Comparison of ENCODE assay signal across 8 cellular contexts in genomic region chr5:14142202-14142855, GRCh38. TPM values are rescaled to one million over a fixed set of nuclear protein-coding genes. Genes with fewer than 3 reads are reported as not detected.
DNase-seq lines count a peak whose midpoint lies in the region; ATAC-seq, FAIRE-seq and TF ChIP-seq lines count a peak whose summit lies in the region.

No MANE protein-coding gene starts in this region.

- no peaks in the 10 kb centered on the region for H3K9me2 ChIP-seq in GM23338 (ENCODE audit: insufficient read depth)

- H3K27me3 ChIP-seq in GM23338 (ENCODE audit: insufficient read depth) (peaks cover 3% of the 10 kb centered on the region; the same call in 1 of the 2 replicates), SJSA1 (replicated peaks) (no peaks in the 10 kb centered on the region), gastrocnemius medialis (no peaks in the 10 kb centered on the region)

- H3K4me3 ChIP-seq in GM23338: peak overlapping the region; percentile 60
- H3K4me3 ChIP-seq in SJSA1: peak overlapping the region; percentile 97
- peak overlapping the region; percentile 74 for H3K4me3 ChIP-seq in fibroblast of pulmonary artery (replicated peaks; ENCODE audit: low read depth, low read length)
- peak overlapping the region; percentile 72 to 74 (median 74) for H3K4me3 ChIP-seq in gastrocnemius medialis

- peak; percentile 12 for ATAC-seq in GM23338
- no peak for ATAC-seq in gastrocnemius medialis

- peak overlapping the region; percentile 86 for H3K4me2 ChIP-seq in GM23338

- H3F3A ChIP-seq in GM23338 (replicated peaks; ENCODE audit: low read depth): 0 out of 2 replicates have a peak, but pooled peaks cover 4% of the 10 kb centered on the region

- H3K4me1 ChIP-seq in GM23338 (ENCODE audit: insufficient read depth) (peaks cover 30% of the 10 kb centered on the region), SJSA1 (replicated peaks) (peaks cover 29% of the 10 kb centered on the region), gastrocnemius medialis (peaks cover 22 to 42% of the 10 kb centered on the region in 2 donors)

- H3K36me3 Mint-ChIP-seq in GM23338 (ENCODE audit: low read depth): no peaks in the 10 kb centered on the region; the same call in 2 of the 3 replicates

- no peak for FAIRE-seq in D721Med (lab: Jason Lieb, UNC)

- H3K79me2 ChIP-seq in GM23338 (replicated peaks; ENCODE audit: insufficient read depth): peaks cover 26% of the 10 kb centered on the region

- TF ChIP-seq CTCF in GM23338 (conservative IDR thresholded peaks at IDR 0.05; ENCODE audit: low read depth in 2 of 2) (no peak), fibroblast of pulmonary artery (IDR thresholded peaks at IDR 0.05; ENCODE audit: low read length, missing control alignments) (no peak), gastrocnemius medialis (IDR thresholded peaks at IDR 0.05 in 4 of 5, conservative IDR thresholded peaks at IDR 0.05 in 1 of 5) (no peak), D721Med (IDR thresholded peaks at IDR 0.05; ENCODE audit: insufficient read depth, missing control alignments) (no peak)

- peaks cover 22% of the 10 kb centered on the region for H4K20me1 ChIP-seq in GM23338 (replicated peaks; ENCODE audit: insufficient read depth)

- DNase-seq in GM03348 (ENCODE audit: low spot score) (peak; percentile 40), GM23338 (ENCODE audit: low spot score) (no peak), SJSA1 (ENCODE audit: low read depth in 1 of 2, low spot score in 2 of 2) (no peak), fibroblast of pulmonary artery (ENCODE audit: low read depth) (peak; percentile 47), gastrocnemius medialis (no peak), G401 (ENCODE audit: low spot score) (no peak), D721Med (ENCODE audit: insufficient read length, low spot score) (no peak)
- no peak for DNase-seq in effector CD8-positive, alpha-beta T cell (lab: John Stamatoyannopoulos, UW)

- no peaks in the 10 kb centered on the region for H3K36me3 ChIP-seq in GM23338 (ENCODE audit: insufficient read depth)
- peaks cover 20% of the 10 kb centered on the region for H3K36me3 ChIP-seq in SJSA1
- no peaks in the 10 kb centered on the region for H3K36me3 ChIP-seq in gastrocnemius medialis

- H3K4me3 Mint-ChIP-seq in GM23338: peak overlapping the region; percentile 81

- H3K9me3 Mint-ChIP-seq in GM23338: no peaks in the 10 kb centered on the region; the same call in 2 of the 3 replicates

- H3K9me3 ChIP-seq in SJSA1 (replicated peaks) (no peaks in the 10 kb centered on the region), gastrocnemius medialis (no peaks in the 10 kb centered on the region)

- intact Hi-C loops in gastrocnemius medialis (cut with DNase I; ENCODE audit: low total_unique reads): loop anchor here (5.0 to 10.0 kb wide), 3 partner anchors 35 to 522 kb away; partner anchors contain the start of gene OTULIN

- in situ Hi-C loops in gastrocnemius medialis (cut with MboI; ENCODE audit: low sequenced_read_pairs in 4 of 4) (loop anchor here in 1 of 4 donors (10.0 kb wide), 1 partner anchor 112 kb away; no protein-coding TSS in a partner anchor), G401 (cut with HindIII; ENCODE audit: low sequenced_read_pairs) (no loop called here)

- H3K27ac Mint-ChIP-seq in GM23338: peak overlapping the region; percentile 85

- TF ChIP-seq POLR2A in gastrocnemius medialis (IDR thresholded peaks at IDR 0.05): no peak

- H3K27ac ChIP-seq in GM23338 (ENCODE audit: low read depth) (peak overlapping the region; percentile 94), SJSA1 (peak overlapping the region; percentile 44), gastrocnemius medialis (peak overlapping the region; percentile 88 to 92 (median 88))

- peaks cover 31% of the 10 kb centered on the region for H3K4me1 Mint-ChIP-seq in GM23338

- H3K27me3 Mint-ChIP-seq in GM23338 (ENCODE audit: insufficient read depth, low read depth, poor library complexity): peaks cover 13% of the 10 kb centered on the region

- peak overlapping the region; percentile 92 for H2AFZ ChIP-seq in GM23338

TF ChIP-seq in GM23338, 12 proteins besides CTCF, POLR2A, EP300 and RAD21 (continues in another document):
- no peak for TF ChIP-seq ZNF331 (CRISPR knock-in tag; IDR thresholded peaks at IDR 0.05; ENCODE audit: low read depth)
- no peak for TF ChIP-seq JUNB (IDR thresholded peaks at IDR 0.05; ENCODE audit: unreplicated experiment)
- TF ChIP-seq NANOG (IDR thresholded peaks at IDR 0.05; ENCODE audit: borderline replicate concordance): no peak
- no peak for TF ChIP-seq STAT1 (IDR thresholded peaks at IDR 0.05; ENCODE audit: unreplicated experiment)
- no peak for TF ChIP-seq POLR2AphosphoS5 (IDR thresholded peaks at IDR 0.05; ENCODE audit: low read depth)
- TF ChIP-seq EZH2 (IDR thresholded peaks at IDR 0.05; ENCODE audit: low read depth, unreplicated experiment): no peak
- TF ChIP-seq, protein P1, sequence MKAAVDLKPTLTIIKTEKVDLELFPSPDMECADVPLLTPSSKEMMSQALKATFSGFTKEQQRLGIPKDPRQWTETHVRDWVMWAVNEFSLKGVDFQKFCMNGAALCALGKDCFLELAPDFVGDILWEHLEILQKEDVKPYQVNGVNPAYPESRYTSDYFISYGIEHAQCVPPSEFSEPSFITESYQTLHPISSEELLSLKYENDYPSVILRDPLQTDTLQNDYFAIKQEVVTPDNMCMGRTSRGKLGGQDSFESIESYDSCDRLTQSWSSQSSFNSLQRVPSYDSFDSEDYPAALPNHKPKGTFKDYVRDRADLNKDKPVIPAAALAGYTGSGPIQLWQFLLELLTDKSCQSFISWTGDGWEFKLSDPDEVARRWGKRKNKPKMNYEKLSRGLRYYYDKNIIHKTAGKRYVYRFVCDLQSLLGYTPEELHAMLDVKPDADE (IDR thresholded peaks at IDR 0.05): no peak
- no peak for TF ChIP-seq CREB1 (CRISPR knock-in tag; IDR thresholded peaks at IDR 0.05; ENCODE audit: low read depth)
- TF ChIP-seq, protein P2, sequence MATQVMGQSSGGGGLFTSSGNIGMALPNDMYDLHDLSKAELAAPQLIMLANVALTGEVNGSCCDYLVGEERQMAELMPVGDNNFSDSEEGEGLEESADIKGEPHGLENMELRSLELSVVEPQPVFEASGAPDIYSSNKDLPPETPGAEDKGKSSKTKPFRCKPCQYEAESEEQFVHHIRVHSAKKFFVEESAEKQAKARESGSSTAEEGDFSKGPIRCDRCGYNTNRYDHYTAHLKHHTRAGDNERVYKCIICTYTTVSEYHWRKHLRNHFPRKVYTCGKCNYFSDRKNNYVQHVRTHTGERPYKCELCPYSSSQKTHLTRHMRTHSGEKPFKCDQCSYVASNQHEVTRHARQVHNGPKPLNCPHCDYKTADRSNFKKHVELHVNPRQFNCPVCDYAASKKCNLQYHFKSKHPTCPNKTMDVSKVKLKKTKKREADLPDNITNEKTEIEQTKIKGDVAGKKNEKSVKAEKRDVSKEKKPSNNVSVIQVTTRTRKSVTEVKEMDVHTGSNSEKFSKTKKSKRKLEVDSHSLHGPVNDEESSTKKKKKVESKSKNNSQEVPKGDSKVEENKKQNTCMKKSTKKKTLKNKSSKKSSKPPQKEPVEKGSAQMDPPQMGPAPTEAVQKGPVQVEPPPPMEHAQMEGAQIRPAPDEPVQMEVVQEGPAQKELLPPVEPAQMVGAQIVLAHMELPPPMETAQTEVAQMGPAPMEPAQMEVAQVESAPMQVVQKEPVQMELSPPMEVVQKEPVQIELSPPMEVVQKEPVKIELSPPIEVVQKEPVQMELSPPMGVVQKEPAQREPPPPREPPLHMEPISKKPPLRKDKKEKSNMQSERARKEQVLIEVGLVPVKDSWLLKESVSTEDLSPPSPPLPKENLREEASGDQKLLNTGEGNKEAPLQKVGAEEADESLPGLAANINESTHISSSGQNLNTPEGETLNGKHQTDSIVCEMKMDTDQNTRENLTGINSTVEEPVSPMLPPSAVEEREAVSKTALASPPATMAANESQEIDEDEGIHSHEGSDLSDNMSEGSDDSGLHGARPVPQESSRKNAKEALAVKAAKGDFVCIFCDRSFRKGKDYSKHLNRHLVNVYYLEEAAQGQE (IDR thresholded peaks at IDR 0.05; ENCODE audit: unreplicated experiment): no peak
- no peak for TF ChIP-seq EZH2phosphoT487 (IDR thresholded peaks at IDR 0.05; ENCODE audit: unreplicated experiment)

RNA-seq across cellular contexts. Expression of gene TRIO, which starts 0.8 kb away (rescaled TPM):
- 83.7 and 113 TPM in 2 replicates for total RNA-seq in GM23338 (2014; rRNA removed; shearing (Covaris generic))
- polyA plus RNA-seq in GM23338 (2016; fragmentation: Nextera tagmentation; extraction: Ambion mirVana): 13.8 and 14.9 TPM in 2 replicates
- total RNA-seq in SJSA1 (2014; rRNA removed; shearing (Covaris generic)): 62.2 and 99.6 TPM in 2 replicates
- total RNA-seq in gastrocnemius medialis: 10 to 100 TPM; 31.5 to 57.5 (median 50.4) TPM
- 42.1 and 50.0 TPM in 2 replicates for total RNA-seq in G401 (2014; rRNA removed; shearing (Covaris generic))

Comparison
In these comparisons a context has a peak if more than half of its experiments do, and no peak if none do; other contexts are left out.
1. DNase-seq: peak in GM03348 (single experiment) and fibroblast of pulmonary artery (single experiment); none in GM23338 (single experiment), SJSA1 (0 of 2), gastrocnemius medialis (0 of 2), G401 (single experiment), effector CD8-positive, alpha-beta T cell (single experiment) and D721Med (single experiment).
2. H3K27ac ChIP-seq: peak in every context shown above with its lines; median percentile 94 in GM23338; 88 in gastrocnemius medialis; 44 in SJSA1.
3. Peak in every context shown above with its lines, with median percentiles within 50 percentile points of each other: H3K4me3 ChIP-seq.